Comparison of ENCODE assay signal across 28 cellular contexts in the genomic region with DNA sequence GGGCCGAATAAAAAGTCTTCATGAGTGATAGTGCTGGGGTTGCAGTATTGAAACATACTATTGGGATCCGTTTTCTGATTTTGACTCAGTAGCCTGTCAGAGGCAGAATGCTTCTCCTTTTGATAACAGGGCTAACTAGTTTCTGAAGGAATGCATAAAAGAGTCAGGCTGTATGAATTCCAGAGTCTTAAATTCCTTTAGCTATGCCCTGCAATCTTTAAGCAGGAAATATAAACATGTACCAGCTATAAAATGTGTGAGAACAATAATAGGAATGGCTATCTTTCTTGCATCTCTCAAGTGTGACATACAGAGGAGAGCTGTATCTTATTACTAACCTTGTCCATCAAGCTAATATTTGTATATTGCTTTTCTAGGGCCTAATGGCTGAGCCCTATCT.
DNase-seq lines count a peak whose midpoint lies in the region; TF ChIP-seq lines count a peak whose summit lies in the region.
"Had no signal": no experiment of that assay in that cellular context is flagged by ENCODE, and none has a peak within 500 bp of the region (broad histone marks: within the 10 kb centered on the region; RNA-seq: fewer than 3 reads in every experiment).

No MANE protein-coding gene starts in this region.

- H3F3A ChIP-seq in SK-N-SH (replicated peaks; ENCODE audit: insufficient read depth), result no peaks in the 10 kb centered on the region

- H3K4me2 ChIP-seq in SK-N-SH (no peak overlapping the region), hepatocyte (peak overlapping the region; percentile 26)
- H3K4me2 ChIP-seq: GM23338 had no signal

- CTCF ChIA-PET in SK-N-SH (lab: Yijun Ruan, JAX), result interaction anchor here (1.1 to 1.4 kb wide), 2 partner anchors 13 to 1319 kb away, joined by 3 read pairs; a partner anchor contains a TSS

- no peaks in the 10 kb centered on the region for H3K9me3 Mint-ChIP-seq in HFFc6
- H3K9me3 Mint-ChIP-seq: GM23338 had no signal

- no peak for TF ChIP-seq RAD21 in SK-N-SH (IDR thresholded peaks at IDR 0.05; ENCODE audit: low read length)

- H4K20me1 ChIP-seq in SK-N-SH (ENCODE audit: insufficient read depth) (no peaks in the 10 kb centered on the region), hepatocyte (ENCODE audit: insufficient read depth, poor library complexity, severe bottlenecking) (no peaks in the 10 kb centered on the region)

- H2AFZ ChIP-seq in SK-N-SH (ENCODE audit: low read depth) (peak overlapping the region; percentile 42; the same call in 1 of the 2 replicates), hepatocyte (no peak overlapping the region)
- H2AFZ ChIP-seq: GM23338 had no signal

- no peaks in the 10 kb centered on the region; the same call in 1 of the 2 replicates for H3K27me3 Mint-ChIP-seq in HFFc6 (ENCODE audit: insufficient read depth)

- H3K9ac ChIP-seq in SK-N-SH, result no peak overlapping the region

- TF ChIP-seq CTCF in HFFc6 (IDR thresholded peaks at IDR 0.05), result no peak
- TF ChIP-seq CTCF in SK-N-SH (IDR thresholded peaks at IDR 0.05), result no peak
- no peak for TF ChIP-seq CTCF in hepatocyte (IDR thresholded peaks at IDR 0.05; ENCODE audit: poor library complexity)
- TF ChIP-seq CTCF in GM13977 (IDR thresholded peaks at IDR 0.05; ENCODE audit: extremely low read depth, insufficient read depth, missing control alignments), result no peak

- H3K27ac Mint-ChIP-seq in HFFc6, result peak overlapping the region; percentile 20
- H3K27ac Mint-ChIP-seq: GM23338 had no signal

- POLR2A ChIA-PET in SK-N-SH (lab: Yijun Ruan, JAX), result no interaction called here

- WGBS in SK-N-SH (ENCODE audit: low lambda C conversion rate), result 64% methylated on average over 2 of the region's 2 CpGs
- 36% methylated on average over 2 of the region's 2 CpGs for WGBS in hepatocyte (ENCODE audit: low lambda C conversion rate, missing lambda C conversion rate)

- in situ Hi-C loops in GM13977 (cut with MboI; ENCODE audit: low pct_unique_long_range_greater_than_20kb, low sequenced_read_pairs, unreplicated experiment), result no loop called here

- H3K36me3 Mint-ChIP-seq in HFFc6 (ENCODE audit: low read depth), result no peaks in the 10 kb centered on the region

- DNase-seq in HFFc6 (peak; percentile 26), SK-N-SH (no peak), hepatocyte (ENCODE audit: low spot score) (no peak), renal cortical epithelial cell (ENCODE audit: low read depth) (peak; percentile 31), COLO668 (lab: John Stamatoyannopoulos, UW; ENCODE audit: unreplicated experiment) (no peak), GM13977 (ENCODE audit: low spot score) (no peak), islet precursor cell (no peak), mucosa of gallbladder (ENCODE audit: low spot score) (no peak)
- DNase-seq: activated CD4-positive, alpha-beta T cell treated with anti-CD3 and anti-CD28 coated beads, Interleukin-2, amount 50 U/mL, for 48 hours; activated CD4-positive, CD25-positive, alpha-beta regulatory T cell treated with anti-CD3 and anti-CD28 coated beads, Interleukin-2, amount 50 U/mL, for 72 hours; activated T-cell treated with anti-CD3 and anti-CD28 coated beads, Interleukin-2, amount 50 U/mL, for 48 hours; C1 segment of cervical spinal cord; DMS79; dorsolateral prefrontal cortex; GF-D8; hippocampal formation; left colon; NCI-H1092 treated with DMSO at 0.1 percent for 48 hours; NCI-H1694 treated with DMSO at 0.1 percent for 48 hours; NCI-H2171 treated with DMSO at 0.1 percent for 48 hours; NCI-H510A treated with DMSO at 0.1 percent for 48 hours; nucleus accumbens; small intestine; stimulated activated naive CD4-positive, alpha-beta T cell treated with Interleukin-2 at 50 U/mL for 16 hours; T-helper 2 cell had no signal

- H3K27me3 ChIP-seq in SK-N-SH (ENCODE audit: insufficient read depth) (no peaks in the 10 kb centered on the region), hepatocyte (no peaks in the 10 kb centered on the region)
- H3K27me3 ChIP-seq: dorsolateral prefrontal cortex had no signal

- H3K4me3 ChIP-seq in SK-N-SH (ENCODE audit: low read depth in 2 of 2, low read length in 1 of 2), result no peak overlapping the region
- H3K4me3 ChIP-seq in hepatocyte, result no peak overlapping the region
- H3K4me3 ChIP-seq: dorsolateral prefrontal cortex, GM23338, K562 had no signal

- no peaks in the 10 kb centered on the region for H3K79me2 ChIP-seq in SK-N-SH (ENCODE audit: insufficient read depth)
- H3K79me2 ChIP-seq in hepatocyte, result no peaks in the 10 kb centered on the region

- peak overlapping the region; percentile 35 for H3K4me3 Mint-ChIP-seq in HFFc6
- H3K4me3 Mint-ChIP-seq: GM23338 had no signal

- no peak for TF ChIP-seq EP300 in SK-N-SH (IDR thresholded peaks at IDR 0.05; ENCODE audit: borderline replicate concordance in 1 of 2, low read depth in 1 of 2, low read length in 1 of 2)

- H3K4me1 Mint-ChIP-seq in HFFc6 (ENCODE audit: low read depth), result peaks cover 63% of the 10 kb centered on the region

- H3K36me3 ChIP-seq in SK-N-SH (replicated peaks in 1 of 2; ENCODE audit: control insufficient read depth in 1 of 2, insufficient read depth in 2 of 2, low read length in 1 of 2) (no peaks in the 10 kb centered on the region), hepatocyte (replicated peaks; ENCODE audit: insufficient read depth, low read depth) (no peaks in the 10 kb centered on the region)

- peaks cover 0 to 2% of the 10 kb centered on the region in 2 experiments; a peak in 2 of 4 replicates for H3K4me1 ChIP-seq in SK-N-SH (ENCODE audit: control insufficient read depth in 1 of 2, insufficient read depth in 2 of 2, low read depth in 1 of 2, low read length in 1 of 2)
- H3K4me1 ChIP-seq in hepatocyte (ENCODE audit: insufficient read depth), result peaks cover 26% of the 10 kb centered on the region

- H3K27ac ChIP-seq in SK-N-SH (ENCODE audit: low read depth in 2 of 2, low read length in 1 of 2) (peak overlapping the region in 1 of 2 experiments; percentile 16; a peak in 1 of 4 replicates), hepatocyte (peak overlapping the region; percentile 65)
- H3K27ac ChIP-seq: dorsolateral prefrontal cortex, RWPE1 had no signal

- H3K9me2 ChIP-seq in SK-N-SH, result no peaks in the 10 kb centered on the region
- no peaks in the 10 kb centered on the region for H3K9me2 ChIP-seq in hepatocyte (replicated peaks; ENCODE audit: insufficient read depth)

- no peaks in the 10 kb centered on the region for H3K9me3 ChIP-seq in SK-N-SH
- no peaks in the 10 kb centered on the region for H3K9me3 ChIP-seq in hepatocyte (ENCODE audit: low read depth)

TF ChIP-seq in SK-N-SH, 30 proteins besides CTCF, POLR2A, EP300 and RAD21:
- TF ChIP-seq SIN3A (IDR thresholded peaks at IDR 0.05; ENCODE audit: borderline replicate concordance, low read depth, low read length), result no peak
TF ChIP-seq in SK-N-SH: peak in this region for 0.

Comparison
In these comparisons a context has a peak if more than half of its experiments do, and no peak if none do; other contexts are left out.
1. DNase-seq: peak in HFFc6 (single experiment) and renal cortical epithelial cell (single experiment); none in SK-N-SH (single experiment), hepatocyte (single experiment), COLO668 (single experiment), GM13977 (single experiment), islet precursor cell (single experiment) and mucosa of gallbladder (single experiment).